In the genomic region with DNA sequence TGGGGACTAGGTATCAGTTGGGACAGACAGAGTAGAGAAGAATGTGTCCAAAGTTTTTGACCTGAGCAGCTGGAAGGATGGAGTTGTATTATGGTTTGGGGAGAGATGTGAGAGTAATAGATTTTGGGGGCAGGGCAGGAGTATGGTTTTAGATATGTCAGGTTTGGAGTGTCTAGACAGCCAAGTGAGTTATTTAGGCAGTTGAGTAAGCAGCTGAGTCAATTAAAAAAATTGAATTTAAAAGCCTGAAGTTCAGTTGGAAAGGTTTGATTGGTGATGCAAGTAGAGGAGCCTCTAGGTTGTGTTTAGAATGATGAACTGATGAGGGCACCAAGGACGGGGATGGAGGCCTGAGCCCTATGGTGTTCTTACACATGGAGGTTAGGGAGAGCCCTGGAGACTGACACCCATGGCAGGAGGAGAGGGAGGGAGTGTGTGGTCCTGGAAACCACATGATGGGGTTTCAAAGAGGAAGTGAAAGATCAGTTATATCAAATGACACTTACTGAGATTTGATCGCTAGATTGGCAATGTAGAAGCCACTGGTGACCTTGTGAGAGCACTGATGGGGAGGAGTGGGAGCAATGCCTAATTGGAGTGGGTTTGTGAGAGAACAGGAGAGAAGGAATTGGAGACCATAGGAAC, we compare ENCODE assay signal across 1 cellular context.
TF ChIP-seq lines count a peak whose summit lies in the region.

No MANE protein-coding gene starts in this region.

TF ChIP-seq in HepG2, 621 proteins besides CTCF, POLR2A, EP300 and RAD21 (continued from another document):
- TF ChIP-seq ZNF646 (CRISPR knock-in tag; IDR thresholded peaks at IDR 0.05) (no peak), ZNF263 (CRISPR knock-in tag; IDR thresholded peaks at IDR 0.05) (peak; percentile 69), ZFP62 (CRISPR knock-in tag; IDR thresholded peaks at IDR 0.05) (no peak), SMARCE1 (IDR thresholded peaks at IDR 0.05; ENCODE audit: borderline replicate concordance) (no peak)
TF ChIP-seq in HepG2: peak in this region for 1.
